In the genomic region with DNA sequence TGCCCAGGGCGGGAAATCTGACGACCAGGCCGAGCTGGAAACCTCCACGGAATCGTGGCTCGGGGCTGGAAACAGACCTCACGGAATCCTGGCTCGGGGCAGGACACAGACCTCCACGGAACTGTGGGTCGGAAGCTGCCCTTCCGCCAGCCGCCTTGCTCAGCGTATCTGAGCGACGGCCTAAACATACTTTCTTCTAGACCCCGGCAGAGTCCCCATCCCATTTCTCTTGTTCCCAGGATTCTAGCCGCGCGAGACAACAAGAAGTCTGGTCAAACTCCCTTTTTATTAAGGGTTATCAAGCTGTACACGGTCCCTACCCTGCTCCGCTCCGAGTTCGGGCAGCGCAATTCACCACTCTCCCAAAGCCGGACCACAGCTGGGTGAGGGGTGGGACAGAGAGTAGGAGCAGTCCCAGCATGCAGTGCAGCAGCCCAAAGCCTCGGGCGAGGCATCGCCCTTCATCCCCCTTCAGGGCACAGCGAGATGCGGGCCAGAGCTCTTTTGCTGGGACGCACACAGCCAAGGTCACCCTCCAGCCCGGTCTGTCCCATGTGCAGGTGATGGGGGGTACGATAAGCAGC, we compare ENCODE assay signal across 1 cellular context.
TF ChIP-seq lines count a peak whose summit lies in the region.

No MANE protein-coding gene starts in this region.

TF ChIP-seq in HepG2, 621 proteins besides CTCF, POLR2A, EP300 and RAD21 (continued from another document and continues in another):
- TF ChIP-seq ZNF160 (CRISPR knock-in tag; IDR thresholded peaks at IDR 0.05) (0 out of 2 replicates have a peak, but pooled peaks have one; percentile 14), SOX5 (CRISPR knock-in tag; IDR thresholded peaks at IDR 0.05; ENCODE audit: borderline replicate concordance) (no peak), FOXO1 (CRISPR knock-in tag; IDR thresholded peaks at IDR 0.05) (no peak), SMARCC2 (IDR thresholded peaks at IDR 0.05) (no peak), ZNF670 (CRISPR knock-in tag; IDR thresholded peaks at IDR 0.05; ENCODE audit: borderline replicate concordance) (no peak), MBD4 (IDR thresholded peaks at IDR 0.05; ENCODE audit: borderline replicate concordance, low read length) (no peak), MTA1 (CRISPR knock-in tag; IDR thresholded peaks at IDR 0.05; ENCODE audit: borderline replicate concordance) (no peak), ZMYM3 (CRISPR knock-in tag; IDR thresholded peaks at IDR 0.05) (no peak), MED13 (CRISPR knock-in tag; IDR thresholded peaks at IDR 0.05) (no peak), KDM5A (IDR thresholded peaks at IDR 0.05; ENCODE audit: borderline replicate concordance, low read length) (no peak), ZSCAN31 (CRISPR knock-in tag; IDR thresholded peaks at IDR 0.05; ENCODE audit: low read depth) (0 out of 2 replicates have a peak, but pooled peaks have one; percentile 9), TIGD3 (CRISPR knock-in tag; IDR thresholded peaks at IDR 0.05; ENCODE audit: borderline replicate concordance) (no peak), REST (IDR thresholded peaks at IDR 0.05; ENCODE audit: borderline replicate concordance in 1 of 2, low read depth in 1 of 2, low read length in 2 of 2) (no peak), SP5 (CRISPR knock-in tag; IDR thresholded peaks at IDR 0.05; ENCODE audit: borderline replicate concordance, low read depth) (no peak), ZNF761 (CRISPR knock-in tag; conservative IDR thresholded peaks at IDR 0.05) (no peak), NR3C1 (CRISPR knock-in tag; IDR thresholded peaks at IDR 0.05) (no peak), ZNF225 (CRISPR knock-in tag; IDR thresholded peaks at IDR 0.05) (no peak), GZF1 (CRISPR knock-in tag; IDR thresholded peaks at IDR 0.05) (no peak), TFDP1 (CRISPR knock-in tag; IDR thresholded peaks at IDR 0.05; ENCODE audit: borderline replicate concordance) (peak; percentile 99; the same call in 1 of the 2 replicates), ZNF790 (CRISPR knock-in tag; IDR thresholded peaks at IDR 0.05; ENCODE audit: borderline replicate concordance) (no peak), XBP1 (CRISPR knock-in tag; IDR thresholded peaks at IDR 0.05) (no peak), ZNF589 (CRISPR knock-in tag; conservative IDR thresholded peaks at IDR 0.05) (no peak), ZNF354B (CRISPR knock-in tag; IDR thresholded peaks at IDR 0.05) (0 out of 2 replicates have a peak, but pooled peaks have one; percentile 3), ZNF577 (CRISPR knock-in tag; IDR thresholded peaks at IDR 0.05; ENCODE audit: borderline replicate concordance, low read depth) (no peak), TCF7 (IDR thresholded peaks at IDR 0.05; ENCODE audit: low read depth) (no peak), SUZ12 (IDR thresholded peaks at IDR 0.05; ENCODE audit: low read depth, low read length) (no peak), ZNF792 (CRISPR knock-in tag; IDR thresholded peaks at IDR 0.05) (no peak), SMAD3 (CRISPR knock-in tag; IDR thresholded peaks at IDR 0.05) (no peak), ZNF33A (CRISPR knock-in tag; IDR thresholded peaks at IDR 0.05; ENCODE audit: borderline replicate concordance) (0 out of 2 replicates have a peak, but pooled peaks have one; percentile 9), ZNF512B (CRISPR knock-in tag; IDR thresholded peaks at IDR 0.05; ENCODE audit: borderline replicate concordance) (no peak), ZNF235 (CRISPR knock-in tag; IDR thresholded peaks at IDR 0.05; ENCODE audit: borderline replicate concordance) (no peak), HOXA5 (CRISPR knock-in tag; IDR thresholded peaks at IDR 0.05) (no peak), TCF12 (IDR thresholded peaks at IDR 0.05) (no peak), TCF12 (CRISPR knock-in tag; IDR thresholded peaks at IDR 0.05) (no peak), ZNF180 (CRISPR knock-in tag; IDR thresholded peaks at IDR 0.05; ENCODE audit: borderline replicate concordance, low read depth) (no peak), ZNF788 (CRISPR knock-in tag; IDR thresholded peaks at IDR 0.05; ENCODE audit: borderline replicate concordance) (no peak), TCF7L2 (IDR thresholded peaks at IDR 0.05; ENCODE audit: low read depth, low read length) (no peak), THYN1 (CRISPR knock-in tag; IDR thresholded peaks at IDR 0.05; ENCODE audit: borderline replicate concordance, low read depth) (no peak), ZNF772 (CRISPR knock-in tag; IDR thresholded peaks at IDR 0.05) (no peak)
- TF ChIP-seq, protein P1, sequence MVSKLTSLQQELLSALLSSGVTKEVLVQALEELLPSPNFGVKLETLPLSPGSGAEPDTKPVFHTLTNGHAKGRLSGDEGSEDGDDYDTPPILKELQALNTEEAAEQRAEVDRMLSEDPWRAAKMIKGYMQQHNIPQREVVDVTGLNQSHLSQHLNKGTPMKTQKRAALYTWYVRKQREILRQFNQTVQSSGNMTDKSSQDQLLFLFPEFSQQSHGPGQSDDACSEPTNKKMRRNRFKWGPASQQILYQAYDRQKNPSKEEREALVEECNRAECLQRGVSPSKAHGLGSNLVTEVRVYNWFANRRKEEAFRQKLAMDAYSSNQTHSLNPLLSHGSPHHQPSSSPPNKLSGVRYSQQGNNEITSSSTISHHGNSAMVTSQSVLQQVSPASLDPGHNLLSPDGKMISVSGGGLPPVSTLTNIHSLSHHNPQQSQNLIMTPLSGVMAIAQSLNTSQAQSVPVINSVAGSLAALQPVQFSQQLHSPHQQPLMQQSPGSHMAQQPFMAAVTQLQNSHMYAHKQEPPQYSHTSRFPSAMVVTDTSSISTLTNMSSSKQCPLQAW (CRISPR knock-in tag; IDR thresholded peaks at IDR 0.05) = 0 out of 2 replicates have a peak, but pooled peaks have one; percentile 7
- TF ChIP-seq, protein P2, sequence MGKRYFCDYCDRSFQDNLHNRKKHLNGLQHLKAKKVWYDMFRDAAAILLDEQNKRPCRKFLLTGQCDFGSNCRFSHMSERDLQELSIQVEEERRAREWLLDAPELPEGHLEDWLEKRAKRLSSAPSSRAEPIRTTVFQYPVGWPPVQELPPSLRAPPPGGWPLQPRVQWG (CRISPR knock-in tag; IDR thresholded peaks at IDR 0.05; ENCODE audit: borderline replicate concordance, low read depth) = no peak
- TF ChIP-seq, protein P3, sequence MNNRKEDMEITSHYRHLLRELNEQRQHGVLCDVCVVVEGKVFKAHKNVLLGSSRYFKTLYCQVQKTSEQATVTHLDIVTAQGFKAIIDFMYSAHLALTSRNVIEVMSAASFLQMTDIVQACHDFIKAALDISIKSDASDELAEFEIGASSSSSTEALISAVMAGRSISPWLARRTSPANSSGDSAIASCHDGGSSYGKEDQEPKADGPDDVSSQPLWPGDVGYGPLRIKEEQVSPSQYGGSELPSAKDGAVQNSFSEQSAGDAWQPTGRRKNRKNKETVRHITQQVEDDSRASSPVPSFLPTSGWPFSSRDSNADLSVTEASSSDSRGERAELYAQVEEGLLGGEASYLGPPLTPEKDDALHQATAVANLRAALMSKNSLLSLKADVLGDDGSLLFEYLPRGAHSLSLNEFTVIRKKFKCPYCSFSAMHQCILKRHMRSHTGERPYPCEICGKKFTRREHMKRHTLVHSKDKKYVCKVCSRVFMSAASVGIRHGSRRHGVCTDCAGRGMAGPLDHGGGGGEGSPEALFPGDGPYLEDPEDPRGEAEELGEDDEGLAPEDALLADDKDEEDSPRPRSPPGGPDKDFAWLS (CRISPR knock-in tag; IDR thresholded peaks at IDR 0.05; ENCODE audit: borderline replicate concordance) = no peak
- TF ChIP-seq, protein P4, sequence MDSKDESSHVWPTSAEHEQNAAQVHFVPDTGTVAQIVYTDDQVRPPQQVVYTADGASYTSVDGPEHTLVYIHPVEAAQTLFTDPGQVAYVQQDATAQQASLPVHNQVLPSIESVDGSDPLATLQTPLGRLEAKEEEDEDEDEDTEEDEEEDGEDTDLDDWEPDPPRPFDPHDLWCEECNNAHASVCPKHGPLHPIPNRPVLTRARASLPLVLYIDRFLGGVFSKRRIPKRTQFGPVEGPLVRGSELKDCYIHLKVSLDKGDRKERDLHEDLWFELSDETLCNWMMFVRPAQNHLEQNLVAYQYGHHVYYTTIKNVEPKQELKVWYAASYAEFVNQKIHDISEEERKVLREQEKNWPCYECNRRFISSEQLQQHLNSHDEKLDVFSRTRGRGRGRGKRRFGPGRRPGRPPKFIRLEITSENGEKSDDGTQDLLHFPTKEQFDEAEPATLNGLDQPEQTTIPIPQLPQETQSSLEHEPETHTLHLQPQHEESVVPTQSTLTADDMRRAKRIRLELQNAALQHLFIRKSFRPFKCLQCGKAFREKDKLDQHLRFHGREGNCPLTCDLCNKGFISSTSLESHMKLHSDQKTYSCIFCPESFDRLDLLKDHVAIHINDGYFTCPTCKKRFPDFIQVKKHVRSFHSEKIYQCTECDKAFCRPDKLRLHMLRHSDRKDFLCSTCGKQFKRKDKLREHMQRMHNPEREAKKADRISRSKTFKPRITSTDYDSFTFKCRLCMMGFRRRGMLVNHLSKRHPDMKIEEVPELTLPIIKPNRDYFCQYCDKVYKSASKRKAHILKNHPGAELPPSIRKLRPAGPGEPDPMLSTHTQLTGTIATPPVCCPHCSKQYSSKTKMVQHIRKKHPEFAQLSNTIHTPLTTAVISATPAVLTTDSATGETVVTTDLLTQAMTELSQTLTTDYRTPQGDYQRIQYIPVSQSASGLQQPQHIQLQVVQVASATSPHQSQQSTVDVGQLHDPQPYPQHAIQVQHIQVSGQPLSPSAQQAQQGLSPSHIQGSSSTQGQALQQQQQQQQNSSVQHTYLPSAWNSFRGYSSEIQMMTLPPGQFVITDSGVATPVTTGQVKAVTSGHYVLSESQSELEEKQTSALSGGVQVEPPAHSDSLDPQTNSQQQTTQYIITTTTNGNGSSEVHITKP (CRISPR knock-in tag; IDR thresholded peaks at IDR 0.05; ENCODE audit: low read depth) = no peak
- TF ChIP-seq, protein P5, sequence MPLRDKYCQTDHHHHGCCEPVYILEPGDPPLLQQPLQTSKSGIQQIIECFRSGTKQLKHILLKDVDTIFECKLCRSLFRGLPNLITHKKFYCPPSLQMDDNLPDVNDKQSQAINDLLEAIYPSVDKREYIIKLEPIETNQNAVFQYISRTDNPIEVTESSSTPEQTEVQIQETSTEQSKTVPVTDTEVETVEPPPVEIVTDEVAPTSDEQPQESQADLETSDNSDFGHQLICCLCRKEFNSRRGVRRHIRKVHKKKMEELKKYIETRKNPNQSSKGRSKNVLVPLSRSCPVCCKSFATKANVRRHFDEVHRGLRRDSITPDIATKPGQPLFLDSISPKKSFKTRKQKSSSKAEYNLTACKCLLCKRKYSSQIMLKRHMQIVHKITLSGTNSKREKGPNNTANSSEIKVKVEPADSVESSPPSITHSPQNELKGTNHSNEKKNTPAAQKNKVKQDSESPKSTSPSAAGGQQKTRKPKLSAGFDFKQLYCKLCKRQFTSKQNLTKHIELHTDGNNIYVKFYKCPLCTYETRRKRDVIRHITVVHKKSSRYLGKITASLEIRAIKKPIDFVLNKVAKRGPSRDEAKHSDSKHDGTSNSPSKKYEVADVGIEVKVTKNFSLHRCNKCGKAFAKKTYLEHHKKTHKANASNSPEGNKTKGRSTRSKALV (CRISPR knock-in tag; IDR thresholded peaks at IDR 0.05) = no peak
